Comparison of ENCODE assay signal across 11 cellular contexts in genomic region chr1:79371802-79372201, GRCh38.
"Had no signal": no experiment of that assay in that cellular context is flagged by ENCODE, and none has a peak within 500 bp of the region (broad histone marks: within the 10 kb centered on the region; RNA-seq: fewer than 3 reads in every experiment).

No MANE protein-coding gene starts in this region.

- DNase-seq: GM23248, GOT3, H7, H9, HCEC 1CT, HFFc6 had no signal

- H2AFZ ChIP-seq: GM23248 had no signal

- H3K4me3 ChIP-seq: GM23248, GM23338, HAP-1 had no signal

- H3K27ac ChIP-seq: GM23248 had no signal

- FAIRE-seq: H1, H54 had no signal

- H3K4me3 Mint-ChIP-seq: GM23338, H9, HFFc6 had no signal

- H3K36me3 ChIP-seq: HAP-1 had no signal

- H3K9me3 ChIP-seq: HAP-1 had no signal

- H3K4me1 ChIP-seq: HAP-1 had no signal

- ATAC-seq: GM23338, HCT116 had no signal

- H3K4me2 ChIP-seq: GM23338 had no signal

- H3K9ac ChIP-seq: GM23248 had no signal

- H3K27ac Mint-ChIP-seq: GM23338, HFFc6 had no signal

- H3K9me3 Mint-ChIP-seq: GM23338, H9, HFFc6 had no signal
